In the genomic region with DNA sequence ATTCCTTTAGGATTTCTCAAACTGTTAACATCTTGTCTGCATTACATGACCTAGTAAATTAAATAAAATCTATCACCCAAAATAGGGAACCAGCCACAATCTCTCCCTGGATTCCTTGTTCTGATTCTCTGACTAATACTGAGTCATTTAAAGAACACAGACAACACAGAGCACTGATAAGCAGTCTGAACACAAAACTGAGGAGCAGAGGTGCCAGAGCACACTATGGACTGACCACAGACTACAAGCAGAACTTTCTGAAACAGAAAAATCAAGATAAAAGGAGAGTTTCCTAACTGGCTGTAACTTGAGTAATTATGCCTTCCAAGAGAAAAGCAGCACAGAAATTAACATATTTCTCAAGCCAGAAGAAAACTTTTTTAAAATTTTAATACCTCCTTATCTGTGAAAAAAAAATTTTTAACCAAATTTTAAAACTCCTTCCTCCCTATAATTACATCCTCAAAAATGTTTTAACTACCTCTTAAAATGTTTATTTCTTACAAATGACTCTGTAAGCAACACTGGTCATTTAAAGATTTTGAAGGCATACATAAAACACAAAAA, we compare ENCODE assay signal across 8 cellular contexts.
A peak's percentile ranks its signal among the peaks of the same experiment; 100 is the strongest.
DNase-seq lines count a peak whose midpoint lies in the region; ATAC-seq and FAIRE-seq lines count a peak whose summit lies in the region.

No MANE protein-coding gene starts in this region.

- H3K4me3 Mint-ChIP-seq in activated naive CD8-positive, alpha-beta T cell treated with anti-CD3 and anti-CD28 coated beads, Interleukin-2, amount 50 U/mL, for 24 hours = no peak overlapping the region

- peaks cover 4% of the 10 kb centered on the region for H3K36me3 Mint-ChIP-seq in activated naive CD8-positive, alpha-beta T cell treated with anti-CD3 and anti-CD28 coated beads, Interleukin-2, amount 50 U/mL, for 24 hours (ENCODE audit: low read depth)

- H3K27me3 Mint-ChIP-seq in activated naive CD8-positive, alpha-beta T cell treated with anti-CD3 and anti-CD28 coated beads, Interleukin-2, amount 50 U/mL, for 24 hours = no peaks in the 10 kb centered on the region

- peak; percentile 94 for ATAC-seq in activated naive CD8-positive, alpha-beta T cell treated with anti-CD3 and anti-CD28 coated beads, Interleukin-2, amount 50 U/mL, for 24 hours

- H3K9me3 Mint-ChIP-seq in activated naive CD8-positive, alpha-beta T cell treated with anti-CD3 and anti-CD28 coated beads, Interleukin-2, amount 50 U/mL, for 24 hours = no peaks in the 10 kb centered on the region

- DNase-seq in Caki2 (ENCODE audit: low read depth) (peak; percentile 90), HTR-8/SVneo (ENCODE audit: insufficient read length, low spot score) (peak; percentile 59), iris pigment epithelial cell (ENCODE audit: low read depth) (peak; percentile 98), urothelium cell line (ENCODE audit: low spot score) (peak; percentile 76), Ammon's horn (ENCODE audit: low spot score) (no peak), NCI-H1417 treated with DMSO at 0.1 percent for 48 hours (lab: John Stamatoyannopoulos, UW) (no peak), iPS-NIHi7 (ENCODE audit: extremely low spot score) (no peak)
- no peak for DNase-seq in activated naive CD8-positive, alpha-beta T cell treated with anti-CD3 and anti-CD28 coated beads, Interleukin-2, amount 50 U/mL, for 24 hours

- no peak overlapping the region for H3K27ac Mint-ChIP-seq in activated naive CD8-positive, alpha-beta T cell treated with anti-CD3 and anti-CD28 coated beads, Interleukin-2, amount 50 U/mL, for 24 hours

- FAIRE-seq in HTR-8/SVneo (lab: Jason Lieb, UNC) (no peak), urothelium cell line (lab: Jason Lieb, UNC) (no peak)

- H3K4me1 Mint-ChIP-seq in activated naive CD8-positive, alpha-beta T cell treated with anti-CD3 and anti-CD28 coated beads, Interleukin-2, amount 50 U/mL, for 24 hours = peaks cover 25% of the 10 kb centered on the region

- in situ Hi-C loops in Caki2 (cut with HindIII; ENCODE audit: low pct_unique_long_range_greater_than_20kb, low sequenced_read_pairs) = no loop called here

Comparison
In these comparisons a context has a peak if more than half of its experiments do, and no peak if none do; other contexts are left out.
1. DNase-seq: peak in Caki2 (single experiment), HTR-8/SVneo (single experiment), iris pigment epithelial cell (single experiment) and urothelium cell line (single experiment); none in activated naive CD8-positive, alpha-beta T cell treated with anti-CD3 and anti-CD28 coated beads, Interleukin-2, amount 50 U/mL, for 24 hours (single experiment), Ammon's horn (single experiment), NCI-H1417 treated with DMSO at 0.1 percent for 48 hours (single experiment) and iPS-NIHi7 (single experiment).